In the genomic region with DNA sequence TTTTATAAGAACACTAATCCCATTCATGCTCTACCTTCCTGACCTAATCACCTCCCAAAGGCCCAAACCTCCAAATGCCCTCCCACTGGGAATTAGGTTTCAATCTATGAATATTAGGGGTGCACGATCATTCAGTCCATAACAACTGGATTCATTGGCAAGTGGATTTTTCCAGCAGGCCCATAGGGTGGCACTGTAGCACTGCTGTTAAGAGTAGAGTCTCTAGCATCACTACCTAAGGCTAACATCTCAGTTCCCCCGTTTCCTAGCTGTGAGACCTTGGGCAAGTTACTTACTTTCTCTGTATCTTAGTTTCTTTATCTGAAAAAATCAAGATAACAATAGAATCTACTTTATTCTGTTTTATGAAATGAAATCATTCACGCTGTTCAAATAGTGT, we compare ENCODE assay signal across 9 cellular contexts.
DNase-seq lines count a peak whose midpoint lies in the region; ATAC-seq and TF ChIP-seq lines count a peak whose summit lies in the region.
"Had no signal": no experiment of that assay in that cellular context is flagged by ENCODE, and none has a peak within 500 bp of the region (broad histone marks: within the 10 kb centered on the region; RNA-seq: fewer than 3 reads in every experiment).

No MANE protein-coding gene starts in this region.

- H3K9me3 Mint-ChIP-seq in glutamatergic neuron (ENCODE audit: unreplicated experiment) = peaks cover 2% of the 10 kb centered on the region

- no peak for TF ChIP-seq CTCF in glutamatergic neuron (IDR thresholded peaks at IDR 0.05; ENCODE audit: partially characterized antibody, unreplicated experiment)
- TF ChIP-seq CTCF in thoracic aorta (IDR thresholded peaks at IDR 0.05) = peak; percentile 61

- H3K27ac ChIP-seq in thoracic aorta = no peak overlapping the region

- DNase-seq in CMK (ENCODE audit: low read depth) (peak; percentile 3), HT1080 (ENCODE audit: low read depth) (peak; percentile 13), RKO (ENCODE audit: low spot score) (peak; percentile 69), glutamatergic neuron (peak; percentile 41), thoracic aorta (ENCODE audit: low spot score) (no peak), 8988T (no peak)
- DNase-seq in activated CD8-positive, alpha-beta memory T cell treated with anti-CD3 and anti-CD28 coated beads, Interleukin-2, amount 50 U/mL, for 48 hours = no peak

- no peak for ATAC-seq in thoracic aorta (ENCODE audit: insufficient number of reproducible peaks, low FRiP score, low read depth)
- no peak for ATAC-seq in HG03196 (IDR thresholded peaks at IDR 0.05; ENCODE audit: unreplicated experiment)

- peaks cover 0 to 10% of the 10 kb centered on the region in 2 donors for H3K4me1 ChIP-seq in thoracic aorta (ENCODE audit: control insufficient read depth in 1 of 2, low read depth in 2 of 2)

- no peaks in the 10 kb centered on the region for H3K36me3 Mint-ChIP-seq in glutamatergic neuron (ENCODE audit: unreplicated experiment)
- H3K36me3 Mint-ChIP-seq: activated naive CD8-positive, alpha-beta T cell had no signal

- H3K4me3 ChIP-seq in thoracic aorta = no peak overlapping the region

- no peak overlapping the region for H3K27ac Mint-ChIP-seq in glutamatergic neuron (ENCODE audit: unreplicated experiment)
- H3K27ac Mint-ChIP-seq: activated naive CD8-positive, alpha-beta T cell had no signal

- H3K36me3 ChIP-seq in thoracic aorta = no peaks in the 10 kb centered on the region

- H3K9me3 ChIP-seq in thoracic aorta = no peaks in the 10 kb centered on the region

- peaks cover 4% of the 10 kb centered on the region for H3K27me3 Mint-ChIP-seq in glutamatergic neuron (ENCODE audit: unreplicated experiment)
- H3K27me3 Mint-ChIP-seq: activated naive CD8-positive, alpha-beta T cell had no signal

- H3K4me3 Mint-ChIP-seq in glutamatergic neuron (ENCODE audit: unreplicated experiment) = no peak overlapping the region
- H3K4me3 Mint-ChIP-seq: activated naive CD8-positive, alpha-beta T cell had no signal

- no peaks in the 10 kb centered on the region for H3K4me1 Mint-ChIP-seq in glutamatergic neuron (ENCODE audit: low read depth, unreplicated experiment)

- H3K27me3 ChIP-seq in thoracic aorta (replicated peaks; ENCODE audit: insufficient read depth) = no peaks in the 10 kb centered on the region

Comparison
In these comparisons a context has a peak if more than half of its experiments do, and no peak if none do; other contexts are left out.
1. DNase-seq: peak in CMK (single experiment), HT1080 (single experiment), RKO (single experiment) and glutamatergic neuron (single experiment); none in thoracic aorta (single experiment), 8988T (single experiment) and activated CD8-positive, alpha-beta memory T cell treated with anti-CD3 and anti-CD28 coated beads, Interleukin-2, amount 50 U/mL, for 48 hours (single experiment).